16 cellular contexts compared by ENCODE assay signal in genomic region chr1:196059210-196059609, GRCh38.
A peak's percentile ranks its signal among the peaks of the same experiment; 100 is the strongest.
DNase-seq lines count a peak whose midpoint lies in the region; ATAC-seq and TF ChIP-seq lines count a peak whose summit lies in the region.
"Had no signal": no experiment of that assay in that cellular context is flagged by ENCODE, and none has a peak within 500 bp of the region (broad histone marks: within the 10 kb centered on the region; RNA-seq: fewer than 3 reads in every experiment).

No MANE protein-coding gene starts in this region.

- H3K36me3 ChIP-seq in neural progenitor cell = no peaks in the 10 kb centered on the region
- H3K36me3 ChIP-seq: BLaER1 treated with 17β-estradiol and CSF1 and Interleukin-3, amounts not matched to agents 10 nM and 100 nM had no signal

- H3K4me3 ChIP-seq in neural progenitor cell = no peak overlapping the region
- H3K4me3 ChIP-seq: BLaER1 treated with 17β-estradiol and CSF1 and Interleukin-3, amounts not matched to agents 10 nM and 100 nM had no signal

- H3F3A ChIP-seq in neural progenitor cell (ENCODE audit: low read depth) = no peaks in the 10 kb centered on the region

- H3K9me3 Mint-ChIP-seq in chondrocyte (ENCODE audit: low read depth) = peaks cover 8% of the 10 kb centered on the region
- peaks cover 4% of the 10 kb centered on the region for H3K9me3 Mint-ChIP-seq in neural progenitor cell

- H3K27ac Mint-ChIP-seq in chondrocyte (ENCODE audit: unreplicated experiment) (no peak overlapping the region), neural progenitor cell (no peak overlapping the region)

- no peaks in the 10 kb centered on the region for H3K9me3 ChIP-seq in neural progenitor cell (ENCODE audit: low read depth)
- H3K9me3 ChIP-seq: BLaER1 treated with 17β-estradiol and CSF1 and Interleukin-3, amounts not matched to agents 10 nM and 100 nM; SK-N-SH had no signal

- H3K4me2 ChIP-seq in neural progenitor cell = no peak overlapping the region
- H3K4me2 ChIP-seq: BLaER1 treated with 17β-estradiol and CSF1 and Interleukin-3, amounts not matched to agents 10 nM and 100 nM; SK-N-SH had no signal

- no peaks in the 10 kb centered on the region for H3K79me2 ChIP-seq in neural progenitor cell (ENCODE audit: low read depth)

- no peak overlapping the region for H3K27ac ChIP-seq in neural progenitor cell
- H3K27ac ChIP-seq: BLaER1 treated with 17β-estradiol and CSF1 and Interleukin-3, amounts not matched to agents 10 nM and 100 nM had no signal

- H3K4me3 Mint-ChIP-seq in chondrocyte (ENCODE audit: unreplicated experiment) (no peak overlapping the region), neural progenitor cell (no peak overlapping the region)

- no peaks in the 10 kb centered on the region for H3K27me3 ChIP-seq in neural progenitor cell
- H3K27me3 ChIP-seq: BLaER1 treated with 17β-estradiol and CSF1 and Interleukin-3, amounts not matched to agents 10 nM and 100 nM had no signal

- no peaks in the 10 kb centered on the region for H4K20me1 ChIP-seq in neural progenitor cell (ENCODE audit: low read depth)
- H4K20me1 ChIP-seq: BLaER1 treated with 17β-estradiol and CSF1 and Interleukin-3, amounts not matched to agents 10 nM and 100 nM had no signal

- peaks cover 14% of the 10 kb centered on the region for H3K4me1 Mint-ChIP-seq in chondrocyte (ENCODE audit: low read depth)
- peaks cover 17% of the 10 kb centered on the region for H3K4me1 Mint-ChIP-seq in neural progenitor cell

- H3K36me3 Mint-ChIP-seq in chondrocyte (ENCODE audit: low read depth) (no peaks in the 10 kb centered on the region), neural progenitor cell (peaks cover 2% of the 10 kb centered on the region)

- H2AFZ ChIP-seq in neural progenitor cell (replicated peaks) = peak overlapping the region; percentile 21

- peak; percentile 16 for TF ChIP-seq CTCF in chondrocyte (IDR thresholded peaks at IDR 0.05)
- TF ChIP-seq CTCF in neural progenitor cell (IDR thresholded peaks at IDR 0.05) = no peak

- peak; percentile 11 for DNase-seq in NCI-H82 (lab: John Stamatoyannopoulos, UW)
- DNase-seq in NCI-H82 treated with DMSO at 0.1 percent for 48 hours (lab: John Stamatoyannopoulos, UW; ENCODE audit: unreplicated experiment) = no peak
- peak; percentile 10 for DNase-seq in M059J (ENCODE audit: low read depth)
- DNase-seq in chondrocyte (ENCODE audit: low spot score) = no peak
- no peak for DNase-seq in neural progenitor cell (ENCODE audit: low spot score)
- DNase-seq in stimulated activated CD4-positive, alpha-beta T cell treated with anti-CD3 and anti-CD28 coated beads, Interleukin-2, amount 100 ng/mL, for 48 hours = no peak
- DNase-seq in cortex of kidney (lab: John Stamatoyannopoulos, UW) = no peak
- DNase-seq: EL, MV-4-11, NCI-H1417 treated with DMSO at 0.1 percent for 48 hours, NCI-H1930, NCI-H446, SK-N-SH had no signal

- ATAC-seq in HG03045 (IDR thresholded peaks at IDR 0.05; ENCODE audit: unreplicated experiment) = no peak
- ATAC-seq: Panc1 had no signal

- H3K4me1 ChIP-seq in neural progenitor cell = peaks cover 10% of the 10 kb centered on the region
- H3K4me1 ChIP-seq: BLaER1 treated with 17β-estradiol and CSF1 and Interleukin-3, amounts not matched to agents 10 nM and 100 nM had no signal

- no peaks in the 10 kb centered on the region for H3K27me3 Mint-ChIP-seq in chondrocyte (ENCODE audit: low read depth)
- H3K27me3 Mint-ChIP-seq in neural progenitor cell (ENCODE audit: insufficient read depth, low read depth) = no peaks in the 10 kb centered on the region

- no peak overlapping the region for H3K9ac ChIP-seq in neural progenitor cell
- H3K9ac ChIP-seq: BLaER1 treated with 17β-estradiol and CSF1 and Interleukin-3, amounts not matched to agents 10 nM and 100 nM; SK-N-SH had no signal

Comparison
In these comparisons a context has a peak if more than half of its experiments do, and no peak if none do; other contexts are left out.
1. DNase-seq: peak in NCI-H82 (single experiment) and M059J (single experiment); none in NCI-H82 treated with DMSO at 0.1 percent for 48 hours (single experiment), chondrocyte (single experiment), neural progenitor cell (single experiment), stimulated activated CD4-positive, alpha-beta T cell treated with anti-CD3 and anti-CD28 coated beads, Interleukin-2, amount 100 ng/mL, for 48 hours (0 of 2) and cortex of kidney (single experiment).